Comparison of ENCODE assay signal across 8 cellular contexts in genomic region chr2:72150157-72150960, GRCh38. TPM values are rescaled to one million over a fixed set of nuclear protein-coding genes. Genes with fewer than 3 reads are reported as not detected.
A peak's percentile ranks its signal among the peaks of the same experiment; 100 is the strongest.
DNase-seq lines count a peak whose midpoint lies in the region; ATAC-seq and TF ChIP-seq lines count a peak whose summit lies in the region.

No MANE protein-coding gene starts in this region.

- DNase-seq in CD8-positive, alpha-beta memory T cell: peak; percentile 31 to 60 (median 41)
- DNase-seq in HuH-7 (ENCODE audit: low spot score) (peak; percentile 92), OCI-M1 (lab: John Stamatoyannopoulos, UW) (peak; percentile 69), esophagus squamous epithelium (lab: John Stamatoyannopoulos, UW) (no peak)
- peak; percentile 74 for DNase-seq in activated T-cell treated with anti-CD3 and anti-CD28 coated beads, Interleukin-2, amount 50 U/mL, for 24 hours
- DNase-seq in naive thymus-derived CD8-positive, alpha-beta T cell: peak; percentile 22 to 76 (median 52)
- peak; percentile 18 for DNase-seq in stimulated activated naive CD4-positive, alpha-beta T cell treated with Interleukin-2 at 50 U/mL for 16 hours (lab: John Stamatoyannopoulos, UW)

- H3K36me3 ChIP-seq in CD8-positive, alpha-beta memory T cell (ENCODE audit: insufficient read depth, low read length): no peaks in the 10 kb centered on the region
- H3K36me3 ChIP-seq in esophagus squamous epithelium: no peaks in the 10 kb centered on the region

- H3K4me3 ChIP-seq in CD8-positive, alpha-beta memory T cell (ENCODE audit: low read length): peak overlapping the region; percentile 61
- peak overlapping the region in 3 of 4 donors; percentile 40 to 64 (median 50) for H3K4me3 ChIP-seq in esophagus squamous epithelium

- peaks cover 12% of the 10 kb centered on the region for H3K4me1 ChIP-seq in CD8-positive, alpha-beta memory T cell (ENCODE audit: insufficient read depth, low read length)
- peaks cover 24 to 57% (median 40%) of the 10 kb centered on the region in 3 donors for H3K4me1 ChIP-seq in esophagus squamous epithelium

- peaks cover 41% of the 10 kb centered on the region for H3K27me3 ChIP-seq in CD8-positive, alpha-beta memory T cell (ENCODE audit: insufficient read depth, low read length, poor library complexity, severe bottlenecking)
- peaks cover 4 to 89% (median 19%) of the 10 kb centered on the region in 4 donors for H3K27me3 ChIP-seq in esophagus squamous epithelium

- no peak overlapping the region for H3K27ac ChIP-seq in CD8-positive, alpha-beta memory T cell (ENCODE audit: low read depth, low read length)
- peak overlapping the region in 1 of 4 donors; percentile 63 for H3K27ac ChIP-seq in esophagus squamous epithelium

- no peak for TF ChIP-seq POLR2A in esophagus squamous epithelium (IDR thresholded peaks at IDR 0.05)

- POLR2A ChIA-PET in CD8-positive, alpha-beta memory T cell (lab: Charles Lee): no interaction called here
- POLR2A ChIA-PET in naive thymus-derived CD8-positive, alpha-beta T cell (lab: Charles Lee): interaction anchor here (1.1 kb wide), 1 partner anchor 12 kb away, joined by 3 read pairs; no protein-coding TSS in a partner anchor

- H3K4me1 Mint-ChIP-seq in CD8-positive, alpha-beta memory T cell: peaks cover 34 to 44% (median 43%) of the 10 kb centered on the region in 3 donors
- peaks cover 38% of the 10 kb centered on the region for H3K4me1 Mint-ChIP-seq in activated T-cell treated with anti-CD3 and anti-CD28 coated beads, Interleukin-2, amount 50 U/mL, for 24 hours (ENCODE audit: low read depth)
- H3K4me1 Mint-ChIP-seq in naive thymus-derived CD8-positive, alpha-beta T cell: peaks cover 28 to 48% (median 37%) of the 10 kb centered on the region in 4 donors

- peak overlapping the region; percentile 15 to 86 (median 82) for H3K4me3 Mint-ChIP-seq in CD8-positive, alpha-beta memory T cell
- peak overlapping the region; percentile 61 for H3K4me3 Mint-ChIP-seq in activated T-cell treated with anti-CD3 and anti-CD28 coated beads, Interleukin-2, amount 50 U/mL, for 24 hours
- H3K4me3 Mint-ChIP-seq in naive thymus-derived CD8-positive, alpha-beta T cell: peak overlapping the region; percentile 72 to 90 (median 85)

- WGBS in esophagus squamous epithelium, 2 donors: 0 to 3% methylated on average over 4 to 26 of the region's 28 CpGs

- peak; percentile 70 for ATAC-seq in GM21381 (IDR thresholded peaks at IDR 0.05; ENCODE audit: unreplicated experiment)
- ATAC-seq in naive thymus-derived CD8-positive, alpha-beta T cell: peak; percentile 57 to 66

- intact Hi-C loops in esophagus squamous epithelium (cut with DNase I): loop anchor here (5.0 kb wide), 2 partner anchors 228 to 603 kb away; no protein-coding TSS in a partner anchor

- peak overlapping the region in 1 of 8 donors; percentile 11 for H3K27ac Mint-ChIP-seq in CD8-positive, alpha-beta memory T cell
- no peak overlapping the region for H3K27ac Mint-ChIP-seq in activated T-cell treated with anti-CD3 and anti-CD28 coated beads, Interleukin-2, amount 50 U/mL, for 24 hours
- peak overlapping the region in 1 of 10 donors; percentile 85 for H3K27ac Mint-ChIP-seq in naive thymus-derived CD8-positive, alpha-beta T cell

- CTCF ChIA-PET in CD8-positive, alpha-beta memory T cell (lab: Charles Lee): interaction anchor here (1.0 to 2.5 kb wide), 11 partner anchors 8 to 615 kb away, joined by 3 to 15 read pairs (median 4); no protein-coding TSS in a partner anchor

- H3K9me3 ChIP-seq in CD8-positive, alpha-beta memory T cell (ENCODE audit: low read length): no peaks in the 10 kb centered on the region
- H3K9me3 ChIP-seq in esophagus squamous epithelium: no peaks in the 10 kb centered on the region

- no peaks in the 10 kb centered on the region for H3K36me3 Mint-ChIP-seq in CD8-positive, alpha-beta memory T cell
- no peaks in the 10 kb centered on the region for H3K36me3 Mint-ChIP-seq in activated T-cell treated with anti-CD3 and anti-CD28 coated beads, Interleukin-2, amount 50 U/mL, for 24 hours (ENCODE audit: low read depth)
- peaks cover 0 to 9% (median 0%) of the 10 kb centered on the region in 3 donors for H3K36me3 Mint-ChIP-seq in naive thymus-derived CD8-positive, alpha-beta T cell

- TF ChIP-seq CTCF in esophagus squamous epithelium (IDR thresholded peaks at IDR 0.05): peak; percentile 65 to 95 (median 86)

- peaks cover 0 to 6% (median 3%) of the 10 kb centered on the region in 5 donors for H3K9me3 Mint-ChIP-seq in CD8-positive, alpha-beta memory T cell
- no peaks in the 10 kb centered on the region for H3K9me3 Mint-ChIP-seq in activated T-cell treated with anti-CD3 and anti-CD28 coated beads, Interleukin-2, amount 50 U/mL, for 24 hours
- peaks cover 0 to 7% (median 0%) of the 10 kb centered on the region in 9 donors for H3K9me3 Mint-ChIP-seq in naive thymus-derived CD8-positive, alpha-beta T cell

- peaks cover 48 to 81% of the 10 kb centered on the region in 2 donors for H3K27me3 Mint-ChIP-seq in CD8-positive, alpha-beta memory T cell
- H3K27me3 Mint-ChIP-seq in activated T-cell treated with anti-CD3 and anti-CD28 coated beads, Interleukin-2, amount 50 U/mL, for 24 hours: peaks cover 83% of the 10 kb centered on the region
- peaks cover 39 to 90% (median 69%) of the 10 kb centered on the region in 5 donors for H3K27me3 Mint-ChIP-seq in naive thymus-derived CD8-positive, alpha-beta T cell

RNA-seq across cellular contexts. Expression of gene CYP26B1, which starts 2.7 kb away (rescaled TPM):
- not detected for total RNA-seq in CD8-positive, alpha-beta memory T cell
- polyA plus RNA-seq in CD8-positive, alpha-beta memory T cell: not detected
- 1 to 10 TPM in 3 of 4 donors, under 1 TPM in 1; 0.62 to 6.7 (median 1.3) TPM for total RNA-seq in esophagus squamous epithelium
- total RNA-seq in naive thymus-derived CD8-positive, alpha-beta T cell: not detected
- not detected for polyA plus RNA-seq in naive thymus-derived CD8-positive, alpha-beta T cell
